ENCODE assay signal across 28 cellular contexts in the genomic region with DNA sequence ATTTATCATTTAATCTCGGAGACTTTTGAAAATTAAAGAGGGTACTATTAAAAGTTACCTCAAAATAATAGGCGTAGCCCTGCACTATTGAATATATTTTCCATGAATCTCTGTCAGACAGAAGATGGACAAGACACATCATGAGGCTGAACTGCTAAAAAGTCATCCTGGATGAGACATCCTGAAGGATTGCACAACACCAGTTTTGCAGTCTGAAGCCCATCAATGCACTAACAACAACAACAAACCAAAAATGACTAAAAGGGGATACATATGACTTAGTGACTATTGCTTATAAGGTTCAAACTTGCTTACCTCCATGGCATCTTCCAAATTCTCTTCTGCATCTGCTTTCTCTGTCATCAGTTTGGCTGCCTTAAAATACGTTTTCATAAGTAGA.
"Had no signal": no experiment of that assay in that cellular context is flagged by ENCODE, and none has a peak within 500 bp of the region (broad histone marks: within the 10 kb centered on the region; RNA-seq: fewer than 3 reads in every experiment).

No MANE protein-coding gene starts in this region.

- H3K27ac ChIP-seq: coronary artery, esophagus squamous epithelium, gastrocnemius medialis, neutrophil, pancreas, stomach, thyroid gland, vagina had no signal

- H3K9me3 ChIP-seq: gastrocnemius medialis, mucosa of descending colon, pancreas, stomach, thyroid gland, vagina had no signal

- H3K4me2 ChIP-seq: smooth muscle cell had no signal

- H3K27me3 ChIP-seq: esophagus squamous epithelium, gastrocnemius medialis, neutrophil, pancreas, stomach, thyroid gland, vagina had no signal

- FAIRE-seq: endothelial cell of umbilical vein had no signal

- DNase-seq: dermis blood vessel endothelial cell; effector memory CD4-positive, alpha-beta T cell; erythroblast; esophagus squamous epithelium; gastrocnemius medialis; head of caudate nucleus; kidney; mesenchymal stem cell; mucosa of descending colon; naive B cell; pancreas; stimulated activated CD4-positive, alpha-beta T cell treated with anti-CD3 and anti-CD28 coated beads, Interleukin-12 subunit alpha, Interleukin-12 subunit beta, amount 100 ng/mL, for 4 hours; stimulated activated CD4-positive, alpha-beta T cell treated with anti-CD3 and anti-CD28 coated beads, Interleukin-1b, Interleukin-23, amount 100 ng/mL, for 48 hours; stimulated activated CD4-positive, alpha-beta T cell treated with anti-CD3 and anti-CD28 coated beads, Interleukin-4, amount 100 ng/mL, for 1 hour; stimulated activated naive CD4-positive, alpha-beta T cell treated with Interleukin-2 at 50 U/mL for 16 hours; stomach; thyroid gland; trophoblast cell had no signal

- ATAC-seq: gastrocnemius medialis; left lobe of liver; mucosa of descending colon; natural killer cell treated with Interleukin-12 subunit alpha and Interleukin-12 subunit beta and Interleukin-15 and Interleukin-18, amount 100 ng/mL, for 72 hours; pancreas; sciatic nerve; stimulated activated effector memory CD8-positive, alpha-beta T cell treated with anti-CD3 and anti-CD28 coated beads, Interleukin-12 subunit alpha, Interleukin-12 subunit beta, amount 100 ng/mL, for 72 hours had no signal

- H3K4me3 ChIP-seq: coronary artery, esophagus squamous epithelium, gastrocnemius medialis, lung, mucosa of descending colon, pancreas, smooth muscle cell, stomach, thyroid gland, vagina had no signal

- H3K4me1 ChIP-seq: esophagus squamous epithelium, gastrocnemius medialis, pancreas, stomach, thyroid gland, vagina had no signal
